13 cellular contexts compared by ENCODE assay signal in genomic region chr3:24299801-24300626, GRCh38.
DNase-seq lines count a peak whose midpoint lies in the region; ATAC-seq and TF ChIP-seq lines count a peak whose summit lies in the region.
"Had no signal": no experiment of that assay in that cellular context is flagged by ENCODE, and none has a peak within 500 bp of the region (broad histone marks: within the 10 kb centered on the region; RNA-seq: fewer than 3 reads in every experiment).

No MANE protein-coding gene starts in this region.

- DNase-seq in H4 (ENCODE audit: low spot score) (peak; percentile 31), SK-MEL-5 (ENCODE audit: low read depth, low spot score) (peak; percentile 1), fibroblast of lung (ENCODE audit: low read depth in 2 of 2) (peak; percentile 75), renal cortical epithelial cell (ENCODE audit: low read depth) (peak; percentile 91), NCI-H2196 treated with DMSO at 0.1 percent for 48 hours (lab: John Stamatoyannopoulos, UW; ENCODE audit: unreplicated experiment) (no peak)
- no peak for DNase-seq in activated CD4-positive, alpha-beta T cell treated with anti-CD3 and anti-CD28 coated beads for 36 hours
- DNase-seq in activated CD8-positive, alpha-beta memory T cell treated with anti-CD3 and anti-CD28 coated beads for 24 hours, result no peak
- DNase-seq: activated CD4-positive, alpha-beta T cell treated with anti-CD3 and anti-CD28 coated beads, Interleukin-2, amount 10 ng/mL, durations not matched to agents 7 days and 5 days; dermis blood vessel endothelial cell; NCI-H2029; stimulated activated CD4-positive, alpha-beta T cell treated with anti-CD3 and anti-CD28 coated beads, Interleukin-1b, Interleukin-23, amount 100 ng/mL, for 48 hours had no signal

- no peak overlapping the region for H3K27ac ChIP-seq in fibroblast of lung (ENCODE audit: insufficient read depth, low read length)
- H3K27ac ChIP-seq: neutrophil had no signal

- TF ChIP-seq CTCF in fibroblast of lung (conservative IDR thresholded peaks at IDR 0.05 in 1 of 2, IDR thresholded peaks at IDR 0.05 in 1 of 2; ENCODE audit: low read depth in 1 of 2, low read length in 2 of 2), result no peak

- no peaks in the 10 kb centered on the region for H3K36me3 ChIP-seq in fibroblast of lung (ENCODE audit: control insufficient read depth, insufficient read depth, low read length)
- H3K36me3 ChIP-seq: neutrophil had no signal

- CTCF ChIA-PET in activated CD4-positive, alpha-beta T cell treated with anti-CD3 and anti-CD28 coated beads for 36 hours (lab: Charles Lee), result no interaction called here

- peaks cover 6% of the 10 kb centered on the region for H3K27me3 Mint-ChIP-seq in activated CD4-positive, alpha-beta T cell treated with anti-CD3 and anti-CD28 coated beads for 36 hours
- H3K27me3 Mint-ChIP-seq: activated CD4-positive, alpha-beta T cell treated with anti-CD3 and anti-CD28 coated beads, Interleukin-2, amount 10 ng/mL, durations not matched to agents 7 days and 5 days had no signal

- no peaks in the 10 kb centered on the region for H3K4me1 Mint-ChIP-seq in activated CD4-positive, alpha-beta T cell treated with anti-CD3 and anti-CD28 coated beads for 36 hours
- H3K4me1 Mint-ChIP-seq: activated CD4-positive, alpha-beta T cell treated with anti-CD3 and anti-CD28 coated beads, Interleukin-2, amount 10 ng/mL, durations not matched to agents 7 days and 5 days had no signal

- peaks cover 6% of the 10 kb centered on the region for H3K4me1 ChIP-seq in fibroblast of lung (ENCODE audit: control insufficient read depth, extremely low read depth, insufficient read depth, low read length)

- H3K9me3 Mint-ChIP-seq in activated CD4-positive, alpha-beta T cell treated with anti-CD3 and anti-CD28 coated beads for 36 hours (ENCODE audit: low read depth), result no peaks in the 10 kb centered on the region
- H3K9me3 Mint-ChIP-seq: activated CD4-positive, alpha-beta T cell treated with anti-CD3 and anti-CD28 coated beads, Interleukin-2, amount 10 ng/mL, durations not matched to agents 7 days and 5 days had no signal

- no peaks in the 10 kb centered on the region for H4K20me1 ChIP-seq in fibroblast of lung (ENCODE audit: control insufficient read depth, extremely low read depth, insufficient read depth, low read length)

- no peaks in the 10 kb centered on the region for H3K9me3 ChIP-seq in fibroblast of lung (ENCODE audit: control insufficient read depth, insufficient read depth, low read depth, low read length)
- H3K9me3 ChIP-seq: neutrophil had no signal

- no peak for ATAC-seq in activated CD4-positive, alpha-beta T cell treated with anti-CD3 and anti-CD28 coated beads for 36 hours
- ATAC-seq in GM21737 (IDR thresholded peaks at IDR 0.05; ENCODE audit: unreplicated experiment), result no peak

- in situ Hi-C loops in SK-MEL-5 (cut with HindIII; ENCODE audit: low pct_unique_long_range_greater_than_20kb, low sequenced_read_pairs), result no loop called here

- no peak overlapping the region for H3K4me3 Mint-ChIP-seq in activated CD4-positive, alpha-beta T cell treated with anti-CD3 and anti-CD28 coated beads for 36 hours
- H3K4me3 Mint-ChIP-seq: activated CD4-positive, alpha-beta T cell treated with anti-CD3 and anti-CD28 coated beads, Interleukin-2, amount 10 ng/mL, durations not matched to agents 7 days and 5 days had no signal

- no peaks in the 10 kb centered on the region for H3K27me3 ChIP-seq in fibroblast of lung (ENCODE audit: control insufficient read depth, insufficient read depth, low read length)
- H3K27me3 ChIP-seq: neutrophil had no signal

- H3K36me3 Mint-ChIP-seq in activated CD4-positive, alpha-beta T cell treated with anti-CD3 and anti-CD28 coated beads for 36 hours (ENCODE audit: low read depth), result no peaks in the 10 kb centered on the region

- H2AFZ ChIP-seq in fibroblast of lung (ENCODE audit: low read length), result no peak overlapping the region

- H3K4me2 ChIP-seq in fibroblast of lung (ENCODE audit: extremely low read depth, insufficient read depth, low read length), result peak overlapping the region; percentile 65

- POLR2A ChIA-PET in activated CD4-positive, alpha-beta T cell treated with anti-CD3 and anti-CD28 coated beads for 36 hours (lab: Charles Lee), result no interaction called here

- H3K27ac Mint-ChIP-seq in activated CD4-positive, alpha-beta T cell treated with anti-CD3 and anti-CD28 coated beads for 36 hours, result no peak overlapping the region
- H3K27ac Mint-ChIP-seq: activated CD4-positive, alpha-beta T cell treated with anti-CD3 and anti-CD28 coated beads, Interleukin-2, amount 10 ng/mL, durations not matched to agents 7 days and 5 days had no signal

- intact Hi-C loops in activated CD4-positive, alpha-beta T cell treated with anti-CD3 and anti-CD28 coated beads for 36 hours (cut with DNase I, micrococcal nuclease), result no loop called here

- no peaks in the 10 kb centered on the region for H3K79me2 ChIP-seq in fibroblast of lung (ENCODE audit: control insufficient read depth, insufficient read depth, low read length)

- no peak overlapping the region for H3K9ac ChIP-seq in fibroblast of lung (ENCODE audit: insufficient read depth, low read length)

- no peak overlapping the region for H3K4me3 ChIP-seq in fibroblast of lung (replicated peaks in 1 of 4; ENCODE audit: control extremely low read depth in 1 of 4, insufficient read depth in 1 of 4, low read depth in 3 of 4, low read length in 4 of 4)

Comparison
In these comparisons a context has a peak if more than half of its experiments do, and no peak if none do; other contexts are left out.
1. DNase-seq: peak in H4 (single experiment), SK-MEL-5 (single experiment), fibroblast of lung (2 of 2) and renal cortical epithelial cell (single experiment); none in activated CD4-positive, alpha-beta T cell treated with anti-CD3 and anti-CD28 coated beads for 36 hours (single experiment), activated CD8-positive, alpha-beta memory T cell treated with anti-CD3 and anti-CD28 coated beads for 24 hours (single experiment) and NCI-H2196 treated with DMSO at 0.1 percent for 48 hours (single experiment).